In genomic region chrX:98371994-98372393, GRCh38 we compare ENCODE assay signal across 21 cellular contexts.
"Had no signal": no experiment of that assay in that cellular context is flagged by ENCODE, and none has a peak within 500 bp of the region (broad histone marks: within the 10 kb centered on the region; RNA-seq: fewer than 3 reads in every experiment).

No MANE protein-coding gene starts in this region.

- H3K36me3 Mint-ChIP-seq: activated CD8-positive, alpha-beta memory T cell treated with anti-CD3 and anti-CD28 coated beads, Interleukin-2, amount 10 ng/mL, durations not matched to agents 7 days and 5 days; activated naive CD8-positive, alpha-beta T cell treated with anti-CD3 and anti-CD28 coated beads, Interleukin-2, amount 10 ng/mL, durations not matched to agents 7 days and 5 days; brain; mesothelial cell of epicardium; natural killer cell treated with Interleukin-12 subunit alpha and Interleukin-12 subunit beta and Interleukin-15 and Interleukin-18, amount 100 ng/mL, for 72 hours had no signal

- H3K9me3 Mint-ChIP-seq: activated B cell treated with CpG ODN at 0.5 μM for 24 hours; activated CD4-positive, alpha-beta memory T cell treated with anti-CD3 and anti-CD28 coated beads, Interleukin-2, amount 10 ng/mL, durations not matched to agents 7 days and 5 days; activated naive CD8-positive, alpha-beta T cell treated with anti-CD3 and anti-CD28 coated beads, Interleukin-2, amount 10 ng/mL, durations not matched to agents 7 days and 5 days had no signal

- H3K27me3 Mint-ChIP-seq: activated B cell treated with CpG ODN at 0.5 μM for 24 hours; activated CD4-positive, alpha-beta memory T cell treated with anti-CD3 and anti-CD28 coated beads, Interleukin-2, amount 10 ng/mL, durations not matched to agents 7 days and 5 days; activated CD8-positive, alpha-beta memory T cell treated with anti-CD3 and anti-CD28 coated beads, Interleukin-2, amount 10 ng/mL, durations not matched to agents 7 days and 5 days; activated naive CD8-positive, alpha-beta T cell treated with anti-CD3 and anti-CD28 coated beads, Interleukin-2, amount 10 ng/mL, durations not matched to agents 7 days and 5 days; activated T-helper 17 cell treated with anti-CD3 and anti-CD28 coated beads, Interleukin-2, amount 50 U/mL, for 72 hours; brain had no signal

- H3K4me3 Mint-ChIP-seq: activated B cell treated with CpG ODN at 0.5 μM for 24 hours; activated CD4-positive, alpha-beta memory T cell treated with anti-CD3 and anti-CD28 coated beads, Interleukin-2, amount 10 ng/mL, durations not matched to agents 7 days and 5 days; activated CD8-positive, alpha-beta memory T cell treated with anti-CD3 and anti-CD28 coated beads, Interleukin-2, amount 10 ng/mL, durations not matched to agents 7 days and 5 days; activated naive CD8-positive, alpha-beta T cell treated with anti-CD3 and anti-CD28 coated beads, Interleukin-2, amount 10 ng/mL, durations not matched to agents 7 days and 5 days; activated T-helper 17 cell treated with anti-CD3 and anti-CD28 coated beads, Interleukin-2, amount 50 U/mL, for 72 hours; brain; mesothelial cell of epicardium; natural killer cell treated with Interleukin-12 subunit alpha and Interleukin-12 subunit beta and Interleukin-15 and Interleukin-18, amount 100 ng/mL, for 72 hours; T-helper 2 cell treated with Interferon-gamma antibody and Interleukin-4, amounts not matched to agents 5 μg/mL and 100 μg/mL, for 36 hours had no signal

- ATAC-seq: activated CD8-positive, alpha-beta memory T cell treated with anti-CD3 and anti-CD28 coated beads, Interleukin-2, amount 10 ng/mL, durations not matched to agents 7 days and 5 days; activated T-helper 17 cell treated with anti-CD3 and anti-CD28 coated beads, Interleukin-2, amount 50 U/mL, for 72 hours; heart right ventricle; natural killer cell treated with Interleukin-12 subunit alpha and Interleukin-12 subunit beta and Interleukin-15 and Interleukin-18, amount 100 ng/mL, for 72 hours; stimulated activated naive CD8-positive, alpha-beta T cell treated with anti-CD3 and anti-CD28 coated beads, Interleukin-15, Interleukin-2, amounts not matched to agents 100 U/mL and 50 U/mL, for 24 hours had no signal

- H3K4me1 Mint-ChIP-seq: activated B cell treated with CpG ODN at 0.5 μM for 24 hours; activated CD4-positive, alpha-beta memory T cell treated with anti-CD3 and anti-CD28 coated beads, Interleukin-2, amount 10 ng/mL, durations not matched to agents 7 days and 5 days; activated CD8-positive, alpha-beta memory T cell treated with anti-CD3 and anti-CD28 coated beads, Interleukin-2, amount 10 ng/mL, durations not matched to agents 7 days and 5 days; activated naive CD8-positive, alpha-beta T cell treated with anti-CD3 and anti-CD28 coated beads, Interleukin-2, amount 10 ng/mL, durations not matched to agents 7 days and 5 days; activated T-helper 17 cell treated with anti-CD3 and anti-CD28 coated beads, Interleukin-2, amount 50 U/mL, for 72 hours; brain had no signal

- DNase-seq: activated B cell treated with CpG ODN at 0.5 μM for 24 hours; activated CD4-positive, alpha-beta memory T cell treated with anti-CD3 and anti-CD28 coated beads, Interleukin-2, amount 10 ng/mL, durations not matched to agents 7 days and 5 days; activated CD4-positive, alpha-beta T cell treated with anti-CD3 and anti-CD28 coated beads for 48 hours; activated CD8-positive, alpha-beta memory T cell treated with anti-CD3 and anti-CD28 coated beads, Interleukin-2, amount 10 ng/mL, durations not matched to agents 7 days and 5 days; activated naive CD4-positive, alpha-beta T cell; activated naive CD8-positive, alpha-beta T cell treated with anti-CD3 and anti-CD28 coated beads, Interleukin-2, amount 10 ng/mL, durations not matched to agents 7 days and 5 days; activated T-cell treated with anti-CD3 and anti-CD28 coated beads, Interleukin-2, amount 50 U/mL, for 1 hour; amygdala; central memory CD4-positive, alpha-beta T cell; dorsolateral prefrontal cortex; heart right ventricle; occipital lobe; stimulated activated naive CD8-positive, alpha-beta T cell treated with anti-CD3 and anti-CD28 coated beads, Interleukin-15, Interleukin-2, amounts not matched to agents 100 U/mL and 50 U/mL, for 24 hours; substantia nigra; tibial artery; uterus had no signal

- H3K27ac Mint-ChIP-seq: activated B cell treated with CpG ODN at 0.5 μM for 24 hours; activated CD4-positive, alpha-beta memory T cell treated with anti-CD3 and anti-CD28 coated beads, Interleukin-2, amount 10 ng/mL, durations not matched to agents 7 days and 5 days; activated CD8-positive, alpha-beta memory T cell treated with anti-CD3 and anti-CD28 coated beads, Interleukin-2, amount 10 ng/mL, durations not matched to agents 7 days and 5 days; activated naive CD8-positive, alpha-beta T cell treated with anti-CD3 and anti-CD28 coated beads, Interleukin-2, amount 10 ng/mL, durations not matched to agents 7 days and 5 days; activated T-helper 17 cell treated with anti-CD3 and anti-CD28 coated beads, Interleukin-2, amount 50 U/mL, for 72 hours; brain; mesothelial cell of epicardium; natural killer cell treated with Interleukin-12 subunit alpha and Interleukin-12 subunit beta and Interleukin-15 and Interleukin-18, amount 100 ng/mL, for 72 hours; T-helper 2 cell treated with Interferon-gamma antibody and Interleukin-4, amounts not matched to agents 5 μg/mL and 100 μg/mL, for 36 hours had no signal
